Comparison of ENCODE assay signal across 17 cellular contexts in genomic region chr10:69343905-69344304, GRCh38.
DNase-seq lines count a peak whose midpoint lies in the region; ATAC-seq and TF ChIP-seq lines count a peak whose summit lies in the region.
"Had no signal": no experiment of that assay in that cellular context is flagged by ENCODE, and none has a peak within 500 bp of the region (broad histone marks: within the 10 kb centered on the region; RNA-seq: fewer than 3 reads in every experiment).

No MANE protein-coding gene starts in this region.

- H3K4me2 ChIP-seq in Loucy (ENCODE audit: low read depth, low read length, poor library complexity, severe bottlenecking) = peak overlapping the region; percentile 61
- H3K4me2 ChIP-seq: PC-9 had no signal

- H2AFZ ChIP-seq in Loucy (ENCODE audit: low read length) = no peak overlapping the region
- H2AFZ ChIP-seq: PC-9 had no signal

- no peaks in the 10 kb centered on the region for H3K27me3 ChIP-seq in Loucy (ENCODE audit: insufficient read depth, low read length, poor library complexity, severe bottlenecking)
- H3K27me3 ChIP-seq: stomach had no signal

- H3K9me3 ChIP-seq in Loucy (ENCODE audit: insufficient read depth, low read depth, low read length) = no peaks in the 10 kb centered on the region
- H3K9me3 ChIP-seq: stomach had no signal

- CTCF ChIA-PET in activated CD8-positive, alpha-beta memory T cell treated with anti-CD3 and anti-CD28 coated beads, Interleukin-2, amount 10 ng/mL, durations not matched to agents 7 days and 5 days (lab: Charles Lee) = interaction anchor here (1.4 to 1.9 kb wide), 2 partner anchors 19 to 25 kb away, joined by 4 to 5 read pairs; no protein-coding TSS in a partner anchor

- peaks cover 5% of the 10 kb centered on the region for H4K20me1 ChIP-seq in Loucy (ENCODE audit: insufficient read depth, low read length, poor library complexity, severe bottlenecking)

- H3K9me3 Mint-ChIP-seq in activated CD8-positive, alpha-beta memory T cell treated with anti-CD3 and anti-CD28 coated beads, Interleukin-2, amount 10 ng/mL, durations not matched to agents 7 days and 5 days (ENCODE audit: low read depth) = no peaks in the 10 kb centered on the region
- H3K9me3 Mint-ChIP-seq in activated naive CD8-positive, alpha-beta T cell treated with anti-CD3 and anti-CD28 coated beads, Interleukin-2, amount 10 ng/mL, durations not matched to agents 7 days and 5 days = no peaks in the 10 kb centered on the region
- no peaks in the 10 kb centered on the region for H3K9me3 Mint-ChIP-seq in stimulated activated memory B cell treated with anti-CD40 and anti-IgM and Interleukin-4, amounts not matched to agents 10 μg/mL and 1 μg/mL and 100 μg/mL, for 72 hours

- peak overlapping the region; percentile 9 for H3K4me3 Mint-ChIP-seq in activated CD8-positive, alpha-beta memory T cell treated with anti-CD3 and anti-CD28 coated beads, Interleukin-2, amount 10 ng/mL, durations not matched to agents 7 days and 5 days
- H3K4me3 Mint-ChIP-seq in activated naive CD8-positive, alpha-beta T cell treated with anti-CD3 and anti-CD28 coated beads, Interleukin-2, amount 10 ng/mL, durations not matched to agents 7 days and 5 days = peak overlapping the region; percentile 50
- no peak overlapping the region for H3K4me3 Mint-ChIP-seq in stimulated activated memory B cell treated with anti-CD40 and anti-IgM and Interleukin-4, amounts not matched to agents 10 μg/mL and 1 μg/mL and 100 μg/mL, for 72 hours

- ATAC-seq in activated CD8-positive, alpha-beta memory T cell treated with anti-CD3 and anti-CD28 coated beads, Interleukin-2, amount 10 ng/mL, durations not matched to agents 7 days and 5 days = no peak
- no peak for ATAC-seq in activated naive CD8-positive, alpha-beta T cell treated with anti-CD3 and anti-CD28 coated beads, Interleukin-2, amount 10 ng/mL, durations not matched to agents 7 days and 5 days (ENCODE audit: low read depth)
- no peak for ATAC-seq in stimulated activated memory B cell treated with anti-CD40 and anti-IgM and Interleukin-4, amounts not matched to agents 10 μg/mL and 1 μg/mL and 100 μg/mL, for 72 hours
- no peak for ATAC-seq in activated CD4-positive, CD25-positive, alpha-beta regulatory T cell treated with anti-CD3 and anti-CD28 coated beads, Interleukin-2, amount 50 U/mL, for 24 hours

- peak overlapping the region; percentile 86 for H3K27ac Mint-ChIP-seq in activated CD8-positive, alpha-beta memory T cell treated with anti-CD3 and anti-CD28 coated beads, Interleukin-2, amount 10 ng/mL, durations not matched to agents 7 days and 5 days
- peak overlapping the region; percentile 78 for H3K27ac Mint-ChIP-seq in activated naive CD8-positive, alpha-beta T cell treated with anti-CD3 and anti-CD28 coated beads, Interleukin-2, amount 10 ng/mL, durations not matched to agents 7 days and 5 days
- H3K27ac Mint-ChIP-seq in stimulated activated memory B cell treated with anti-CD40 and anti-IgM and Interleukin-4, amounts not matched to agents 10 μg/mL and 1 μg/mL and 100 μg/mL, for 72 hours = peak overlapping the region; percentile 61

- H3F3A ChIP-seq in Loucy (ENCODE audit: low read depth) = peaks cover 7% of the 10 kb centered on the region; the same call in 1 of the 2 replicates

- POLR2A ChIA-PET in activated naive CD8-positive, alpha-beta T cell treated with anti-CD3 and anti-CD28 coated beads, Interleukin-2, amount 10 ng/mL, durations not matched to agents 7 days and 5 days (lab: Charles Lee) = interaction anchor here (1.3 to 1.4 kb wide), 2 partner anchors 15 to 16 kb away, joined by 3 to 9 read pairs; no protein-coding TSS in a partner anchor

- peaks cover 27% of the 10 kb centered on the region for H3K36me3 Mint-ChIP-seq in activated CD8-positive, alpha-beta memory T cell treated with anti-CD3 and anti-CD28 coated beads, Interleukin-2, amount 10 ng/mL, durations not matched to agents 7 days and 5 days
- H3K36me3 Mint-ChIP-seq in activated naive CD8-positive, alpha-beta T cell treated with anti-CD3 and anti-CD28 coated beads, Interleukin-2, amount 10 ng/mL, durations not matched to agents 7 days and 5 days = peaks cover 38% of the 10 kb centered on the region
- H3K36me3 Mint-ChIP-seq in stimulated activated memory B cell treated with anti-CD40 and anti-IgM and Interleukin-4, amounts not matched to agents 10 μg/mL and 1 μg/mL and 100 μg/mL, for 72 hours = peaks cover 23% of the 10 kb centered on the region

- peaks cover 45% of the 10 kb centered on the region for H3K4me1 ChIP-seq in Loucy (ENCODE audit: insufficient read depth, low read length, poor library complexity, severe bottlenecking)

- no peaks in the 10 kb centered on the region for H3K9me2 ChIP-seq in Loucy (replicated peaks; ENCODE audit: low read depth, low read length)

- H3K36me3 ChIP-seq in Loucy (ENCODE audit: insufficient read depth, low read length) = peaks cover 40% of the 10 kb centered on the region

- DNase-seq in activated CD8-positive, alpha-beta memory T cell treated with anti-CD3 and anti-CD28 coated beads, Interleukin-2, amount 10 ng/mL, durations not matched to agents 7 days and 5 days = no peak
- DNase-seq in activated CD8-positive, alpha-beta memory T cell treated with anti-CD3 and anti-CD28 coated beads, Interleukin-2, amount 50 U/mL, for 4 hours = no peak
- DNase-seq in activated naive CD8-positive, alpha-beta T cell treated with anti-CD3 and anti-CD28 coated beads, Interleukin-2, amount 10 ng/mL, durations not matched to agents 7 days and 5 days = no peak
- DNase-seq in RPMI8226 = no peak
- DNase-seq in NCI-H1694 (lab: John Stamatoyannopoulos, UW) = no peak
- DNase-seq: activated CD8-positive, alpha-beta memory T cell treated with anti-CD3 and anti-CD28 coated beads, Interleukin-2, amount 50 U/mL, for 48 hours; amniotic stem cell; hippocampal formation; kidney; NCI-H1436 treated with DMSO at 0.1 percent for 48 hours; NCI-H82; PC-9; retina; stomach had no signal

- no peaks in the 10 kb centered on the region for H3K27me3 Mint-ChIP-seq in activated CD8-positive, alpha-beta memory T cell treated with anti-CD3 and anti-CD28 coated beads, Interleukin-2, amount 10 ng/mL, durations not matched to agents 7 days and 5 days
- H3K27me3 Mint-ChIP-seq in activated naive CD8-positive, alpha-beta T cell treated with anti-CD3 and anti-CD28 coated beads, Interleukin-2, amount 10 ng/mL, durations not matched to agents 7 days and 5 days = no peaks in the 10 kb centered on the region
- no peaks in the 10 kb centered on the region for H3K27me3 Mint-ChIP-seq in stimulated activated memory B cell treated with anti-CD40 and anti-IgM and Interleukin-4, amounts not matched to agents 10 μg/mL and 1 μg/mL and 100 μg/mL, for 72 hours

- peaks cover 61% of the 10 kb centered on the region for H3K4me1 Mint-ChIP-seq in activated CD8-positive, alpha-beta memory T cell treated with anti-CD3 and anti-CD28 coated beads, Interleukin-2, amount 10 ng/mL, durations not matched to agents 7 days and 5 days
- H3K4me1 Mint-ChIP-seq in activated naive CD8-positive, alpha-beta T cell treated with anti-CD3 and anti-CD28 coated beads, Interleukin-2, amount 10 ng/mL, durations not matched to agents 7 days and 5 days = peaks cover 62% of the 10 kb centered on the region
- H3K4me1 Mint-ChIP-seq in stimulated activated memory B cell treated with anti-CD40 and anti-IgM and Interleukin-4, amounts not matched to agents 10 μg/mL and 1 μg/mL and 100 μg/mL, for 72 hours = peaks cover 88% of the 10 kb centered on the region

- peaks cover 73% of the 10 kb centered on the region for H3K79me2 ChIP-seq in Loucy (ENCODE audit: insufficient read depth, low read length)

- H3K9ac ChIP-seq in Loucy (ENCODE audit: low read depth, low read length, poor library complexity, severe bottlenecking) = peak overlapping the region; percentile 18

- H3K4me3 ChIP-seq in Loucy (ENCODE audit: low read length, poor library complexity, severe bottlenecking) = no peak overlapping the region
- H3K4me3 ChIP-seq: PC-9, stomach had no signal

- no peak for TF ChIP-seq CTCF in Loucy (conservative IDR thresholded peaks at IDR 0.05; ENCODE audit: low read length)
